Comparison of ENCODE assay signal across 1 cellular context in genomic region chr12:116415408-116416108, GRCh38.
TF ChIP-seq lines count a peak whose summit lies in the region.

No MANE protein-coding gene starts in this region.

TF ChIP-seq in WTC11, 78 proteins besides CTCF, POLR2A, EP300 and RAD21 (continued from another document):
- TF ChIP-seq TP53 (CRISPR knock-in tag; IDR thresholded peaks at IDR 0.05) = no peak
- no peak for TF ChIP-seq ZBTB43 (CRISPR knock-in tag; IDR thresholded peaks at IDR 0.05)
- TF ChIP-seq ZNF138 (CRISPR knock-in tag; conservative IDR thresholded peaks at IDR 0.05) = no peak
- no peak for TF ChIP-seq ZNF317 (CRISPR knock-in tag; IDR thresholded peaks at IDR 0.05; ENCODE audit: borderline replicate concordance, low read depth)
